In the genomic region with DNA sequence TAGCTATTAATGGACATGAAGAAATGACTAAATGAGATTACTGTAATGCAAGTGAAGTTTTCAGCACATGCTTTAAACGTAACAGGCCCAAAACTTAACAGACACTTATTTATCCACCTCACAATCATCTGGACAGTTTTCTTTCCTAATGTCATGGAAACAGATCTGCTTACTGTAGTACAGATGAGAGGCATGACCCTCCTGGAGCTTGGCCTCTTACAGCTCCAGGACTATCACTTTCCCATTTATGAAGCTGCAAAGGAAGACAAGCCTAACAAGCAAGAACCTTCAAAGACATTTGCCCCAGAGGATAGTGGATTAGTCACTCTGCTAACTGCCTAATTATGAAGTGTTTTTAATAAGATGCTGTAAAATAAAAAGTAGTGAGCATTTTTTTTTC, we compare ENCODE assay signal across 32 cellular contexts.
"Had no signal": no experiment of that assay in that cellular context is flagged by ENCODE, and none has a peak within 500 bp of the region (broad histone marks: within the 10 kb centered on the region; RNA-seq: fewer than 3 reads in every experiment).

No MANE protein-coding gene starts in this region.

- FAIRE-seq: astrocyte, bronchial epithelial cell, frontal cortex had no signal

- H3K4me3 ChIP-seq: coronary artery, dorsolateral prefrontal cortex had no signal

- ATAC-seq: activated CD4-positive, CD25-positive, alpha-beta regulatory T cell treated with anti-CD3 and anti-CD28 coated beads, Interleukin-2, amount 50 U/mL, for 24 hours; activated CD8-positive, alpha-beta T cell treated with anti-CD3 and anti-CD28 coated beads for 36 hours; activated T-cell treated with anti-CD3 and anti-CD28 coated beads, Interleukin-2, amount 50 U/mL, for 4 hours; activated T-helper 17 cell treated with anti-CD3 and anti-CD28 coated beads, Interleukin-2, amount 50 U/mL, for 72 hours; T-helper 17 cell had no signal

- H3K27ac Mint-ChIP-seq: activated B cell treated with CpG ODN at 0.5 μM for 24 hours; activated CD8-positive, alpha-beta T cell treated with anti-CD3 and anti-CD28 coated beads for 36 hours; activated naive CD8-positive, alpha-beta T cell; activated T-helper 17 cell treated with anti-CD3 and anti-CD28 coated beads, Interleukin-2, amount 50 U/mL, for 72 hours; dendritic cell treated with granulocyte-macrophage colony-stimulating factor and Interleukin-4, amounts not matched to agents 40 ng/mL and 50 ng/mL, for 4 days; endodermal cell; T-helper 17 cell; T-helper 2 cell treated with Interferon-gamma antibody and Interleukin-4, amounts not matched to agents 5 μg/mL and 100 μg/mL, for 36 hours had no signal

- H3K27me3 ChIP-seq: brain microvascular endothelial cell, dorsolateral prefrontal cortex had no signal

- H3K4me3 Mint-ChIP-seq: activated B cell treated with CpG ODN at 0.5 μM for 24 hours; activated CD8-positive, alpha-beta T cell treated with anti-CD3 and anti-CD28 coated beads for 36 hours; activated naive CD8-positive, alpha-beta T cell; activated T-cell treated with anti-CD3 and anti-CD28 coated beads, Interleukin-2, amount 50 U/mL, for 4 hours; activated T-helper 17 cell treated with anti-CD3 and anti-CD28 coated beads, Interleukin-2, amount 50 U/mL, for 72 hours; central memory CD8-positive, alpha-beta T cell; dendritic cell treated with granulocyte-macrophage colony-stimulating factor and Interleukin-4, amounts not matched to agents 40 ng/mL and 50 ng/mL, for 4 days; endodermal cell; T-helper 17 cell; T-helper 2 cell treated with Interferon-gamma antibody and Interleukin-4, amounts not matched to agents 5 μg/mL and 100 μg/mL, for 36 hours had no signal

- H3K9me3 Mint-ChIP-seq: activated B cell treated with CpG ODN at 0.5 μM for 24 hours; activated T-cell treated with anti-CD3 and anti-CD28 coated beads, Interleukin-2, amount 50 U/mL, for 4 hours; dendritic cell treated with granulocyte-macrophage colony-stimulating factor and Interleukin-4, amounts not matched to agents 40 ng/mL and 50 ng/mL, for 4 days; endodermal cell; T-helper 2 cell treated with Interferon-gamma antibody and Interleukin-4, amounts not matched to agents 5 μg/mL and 100 μg/mL, for 36 hours had no signal

- H3K27ac ChIP-seq: brain microvascular endothelial cell, coronary artery, dorsolateral prefrontal cortex, WERI-Rb-1 had no signal

- H3K36me3 Mint-ChIP-seq: activated naive CD8-positive, alpha-beta T cell had no signal

- H3K4me1 Mint-ChIP-seq: activated B cell treated with CpG ODN at 0.5 μM for 24 hours; activated T-helper 17 cell treated with anti-CD3 and anti-CD28 coated beads, Interleukin-2, amount 50 U/mL, for 72 hours; central memory CD8-positive, alpha-beta T cell; T-helper 17 cell had no signal

- H3K36me3 ChIP-seq: brain microvascular endothelial cell, WERI-Rb-1 had no signal

- H3K27me3 Mint-ChIP-seq: activated B cell treated with CpG ODN at 0.5 μM for 24 hours; activated CD8-positive, alpha-beta T cell treated with anti-CD3 and anti-CD28 coated beads for 36 hours; activated naive CD8-positive, alpha-beta T cell; activated T-helper 17 cell treated with anti-CD3 and anti-CD28 coated beads, Interleukin-2, amount 50 U/mL, for 72 hours; central memory CD8-positive, alpha-beta T cell; dendritic cell treated with granulocyte-macrophage colony-stimulating factor and Interleukin-4, amounts not matched to agents 40 ng/mL and 50 ng/mL, for 4 days; T-helper 17 cell had no signal

- DNase-seq: activated B cell treated with CpG ODN at 0.5 μM for 24 hours; activated CD4-positive, alpha-beta T cell treated with anti-CD3 and anti-CD28 coated beads for 48 hours; activated CD4-positive, alpha-beta T cell treated with anti-CD3 and anti-CD28 coated beads, Interleukin-2, amount 50 U/mL, for 1 hour; activated CD4-positive, alpha-beta T cell treated with anti-CD3 and anti-CD28 coated beads, Interleukin-2, amount 50 U/mL, for 48 hours; activated CD8-positive, alpha-beta memory T cell treated with anti-CD3 and anti-CD28 coated beads for 24 hours; activated CD8-positive, alpha-beta T cell treated with anti-CD3 and anti-CD28 coated beads for 36 hours; activated effector memory CD4-positive, alpha-beta T cell treated with Interleukin-2 at 50 U/mL for 16 hours; activated gamma-delta T cell treated with Interleukin-2 at 50 U/mL for 16 hours; activated naive CD4-positive, alpha-beta T cell treated with anti-CD3 and anti-CD28 coated beads, Interleukin-2, amount 50 U/mL, for 16 hours; activated naive CD4-positive, alpha-beta T cell treated with Interleukin-2 at 50 U/mL for 16 hours; activated T-cell treated with anti-CD3 and anti-CD28 coated beads, Interleukin-2, amount 50 U/mL, for 4 hours; amniotic stem cell; anterior cingulate cortex; brain microvascular endothelial cell; dorsolateral prefrontal cortex; effector memory CD4-positive, alpha-beta T cell; endodermal cell; foreskin fibroblast; head of caudate nucleus; T-helper 17 cell; T1000; WERI-Rb-1 had no signal
